19 cellular contexts compared by ENCODE assay signal in genomic region chr6:116518621-116519020, GRCh38. TPM values are rescaled to one million over a fixed set of nuclear protein-coding genes. Genes with fewer than 3 reads are reported as not detected.
DNase-seq lines count a peak whose midpoint lies in the region; TF ChIP-seq lines count a peak whose summit lies in the region.
"Had no signal": no experiment of that assay in that cellular context is flagged by ENCODE, and none has a peak within 500 bp of the region (broad histone marks: within the 10 kb centered on the region; RNA-seq: fewer than 3 reads in every experiment).

No MANE protein-coding gene starts in this region.

- in situ Hi-C loops in ACHN (cut with HindIII; ENCODE audit: low pct_ligation_motif_present, low pct_unique_long_range_greater_than_20kb, low sequenced_read_pairs) = no loop called here

- no peak for TF ChIP-seq CTCF in GM12865 (IDR thresholded peaks at IDR 0.05; ENCODE audit: insufficient read depth, low read depth, low read length, missing control alignments)

- DNase-seq in NCI-H2196 (lab: John Stamatoyannopoulos, UW; ENCODE audit: unreplicated experiment) (peak; percentile 11), NCI-H2196 treated with DMSO at 0.1 percent for 48 hours (lab: John Stamatoyannopoulos, UW; ENCODE audit: unreplicated experiment) (no peak), GM12865 (ENCODE audit: low read depth) (peak; percentile 40), astrocyte of the hippocampus (ENCODE audit: low read depth, low spot score) (peak; percentile 21), renal cortical epithelial cell (ENCODE audit: low read depth) (peak; percentile 52), NCI-H1048 (lab: John Stamatoyannopoulos, UW) (no peak), ACHN (no peak), NCI-H1092 treated with DMSO at 0.1 percent for 48 hours (lab: John Stamatoyannopoulos, UW) (no peak)
- DNase-seq: C1 segment of cervical spinal cord, H7, IMR-90, Kasumi-1, MM.1S, NCI-H1105 treated with DMSO at 0.1 percent for 48 hours, NCI-H187, NCI-H2227 treated with DMSO at 0.1 percent for 48 hours, NCI-H524 treated with DMSO at 0.1 percent for 48 hours had no signal

- no peak overlapping the region for H3K4me3 ChIP-seq in GM12865 (ENCODE audit: low read depth, low read length)

RNA-seq across cellular contexts. Expression of gene CALHM5, which starts 7.2 kb away (rescaled TPM):
- total RNA-seq in renal cortical epithelial cell = 0.17 and 0.40 TPM in 2 replicates

RNA-seq across cellular contexts. Expression of gene TRAPPC3L, which starts 26.9 kb away (rescaled TPM):
- total RNA-seq in renal cortical epithelial cell = not detected in 2 replicates
- total RNA-seq: A172, H7, IMR-90 had no signal

RNA-seq across cellular contexts. Expression of gene CALHM4, which starts 34.9 kb away (rescaled TPM):
- total RNA-seq in renal cortical epithelial cell = not detected in 2 replicates
- total RNA-seq: A172, H7, HT1080, IMR-90 had no signal

RNA-seq across cellular contexts. Expression of gene RWDD1, which starts 52.7 kb away (rescaled TPM):
- 23.4 and 26.2 TPM in 2 replicates for total RNA-seq in renal cortical epithelial cell

RNA-seq across cellular contexts. Expression of gene CALHM6, which starts 57.4 kb away (rescaled TPM):
- 1.6 and 3.1 TPM in 2 replicates for total RNA-seq in renal cortical epithelial cell
- total RNA-seq: A172 had no signal

Comparison
In these comparisons a context has a peak if more than half of its experiments do, and no peak if none do; other contexts are left out.
1. DNase-seq: peak in NCI-H2196 (single experiment), GM12865 (single experiment), astrocyte of the hippocampus (single experiment) and renal cortical epithelial cell (single experiment); none in NCI-H2196 treated with DMSO at 0.1 percent for 48 hours (single experiment), NCI-H1048 (single experiment), ACHN (single experiment) and NCI-H1092 treated with DMSO at 0.1 percent for 48 hours (single experiment).